Comparison of ENCODE assay signal across 21 cellular contexts in the genomic region with DNA sequence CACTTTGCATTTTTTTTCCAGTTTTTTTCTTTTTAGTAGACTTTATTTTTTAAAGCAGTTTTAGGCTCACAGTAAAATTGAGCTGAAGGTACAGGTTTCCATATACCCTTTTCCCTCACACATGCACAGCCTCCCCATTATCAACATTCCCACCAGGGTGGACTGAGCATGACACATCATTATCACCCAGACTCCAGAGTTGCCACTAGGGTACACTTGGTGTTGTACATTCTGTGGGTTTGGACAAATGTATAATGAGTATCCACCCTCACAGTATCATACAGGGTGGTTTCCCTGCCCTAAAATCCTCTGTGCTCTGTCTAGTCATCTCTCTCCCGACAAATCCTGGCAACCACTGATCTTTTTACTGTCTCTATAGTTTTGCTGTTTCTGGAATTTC. TPM values are rescaled to one million over a fixed set of nuclear protein-coding genes. Genes with fewer than 3 reads are reported as not detected.
"Had no signal": no experiment of that assay in that cellular context is flagged by ENCODE, and none has a peak within 500 bp of the region (broad histone marks: within the 10 kb centered on the region; RNA-seq: fewer than 3 reads in every experiment).

No MANE protein-coding gene starts in this region.

- H3K27ac Mint-ChIP-seq: activated CD4-positive, alpha-beta T cell treated with anti-CD3 and anti-CD28 coated beads, Interleukin-2, amount 10 ng/mL, durations not matched to agents 7 days and 5 days; activated naive CD4-positive, alpha-beta T cell treated with anti-CD3 and anti-CD28 coated beads, Interleukin-2, amount 50 U/mL, for 24 hours; natural killer cell; progenitor cell of endocrine pancreas; T-helper 1 cell treated with Interleukin-12 subunit alpha and Interleukin-12 subunit beta and Interleukin-4 antibody, amounts not matched to agents 30 μg/mL and 1 μg/mL, for 36 hours had no signal

- H3K36me3 Mint-ChIP-seq: activated naive CD4-positive, alpha-beta T cell treated with anti-CD3 and anti-CD28 coated beads, Interleukin-2, amount 50 U/mL, for 24 hours; natural killer cell had no signal

- DNase-seq: activated CD4-positive, alpha-beta T cell treated with anti-CD3 and anti-CD28 coated beads, Interleukin-2, amount 10 ng/mL, durations not matched to agents 7 days and 5 days; activated CD4-positive, CD25-positive, alpha-beta regulatory T cell; activated T-cell treated with anti-CD3 and anti-CD28 coated beads for 4 hours; amniotic stem cell; central memory CD4-positive, alpha-beta T cell; colonic mucosa; foreskin fibroblast; kidney glomerular epithelial cell; mesendoderm; natural killer cell; stimulated activated CD4-positive, alpha-beta T cell treated with anti-CD3 and anti-CD28 coated beads, Interleukin-15, amount 100 ng/mL, for 24 hours; stimulated activated CD4-positive, alpha-beta T cell treated with anti-CD3 and anti-CD28 coated beads, Interleukin-4, amount 100 ng/mL, for 1 hour; stimulated activated naive CD4-positive, alpha-beta T cell; tibial artery had no signal

- ATAC-seq: esophagus mucosa, natural killer cell had no signal

- H3K9me3 Mint-ChIP-seq: activated naive CD4-positive, alpha-beta T cell treated with anti-CD3 and anti-CD28 coated beads, Interleukin-2, amount 50 U/mL, for 24 hours; natural killer cell had no signal

- H3K27me3 Mint-ChIP-seq: progenitor cell of endocrine pancreas had no signal

- H3K4me3 Mint-ChIP-seq: activated CD4-positive, alpha-beta T cell treated with anti-CD3 and anti-CD28 coated beads, Interleukin-2, amount 10 ng/mL, durations not matched to agents 7 days and 5 days; activated naive CD4-positive, alpha-beta T cell treated with anti-CD3 and anti-CD28 coated beads, Interleukin-2, amount 50 U/mL, for 24 hours; natural killer cell; T-helper 1 cell treated with Interleukin-12 subunit alpha and Interleukin-12 subunit beta and Interleukin-4 antibody, amounts not matched to agents 30 μg/mL and 1 μg/mL, for 36 hours had no signal

- FAIRE-seq: endometrium, urothelium cell line had no signal

- H3K9me3 ChIP-seq: colonic mucosa, right atrium auricular region, tibial artery had no signal

RNA-seq across cellular contexts. Expression of gene AIM2, which starts 3.0 kb away (rescaled TPM):
- total RNA-seq: right atrium auricular region had no signal
